ENCODE assay signal across 10 cellular contexts in genomic region chr1:47449702-47450552, GRCh38. TPM values are rescaled to one million over a fixed set of nuclear protein-coding genes. Genes with fewer than 3 reads are reported as not detected.
DNase-seq lines count a peak whose midpoint lies in the region; ATAC-seq and TF ChIP-seq lines count a peak whose summit lies in the region.
"Had no signal": no experiment of that assay in that cellular context is flagged by ENCODE, and none has a peak within 500 bp of the region (broad histone marks: within the 10 kb centered on the region; RNA-seq: fewer than 3 reads in every experiment).

No MANE protein-coding gene starts in this region.

- TF ChIP-seq CTCF in prostate gland (IDR thresholded peaks at IDR 0.05) (peak in 2 of 4 experiments; percentile 55 to 68), spleen (IDR thresholded peaks at IDR 0.05 in 8 of 11, conservative IDR thresholded peaks at IDR 0.05 in 3 of 11) (peak in 4 of 11 experiments; percentile 22 to 41 (median 24))

- peak; percentile 51 for ATAC-seq in esophagus mucosa
- no peak for ATAC-seq in HG03469 (IDR thresholded peaks at IDR 0.05; ENCODE audit: unreplicated experiment)
- ATAC-seq in GM19351 (IDR thresholded peaks at IDR 0.05; ENCODE audit: unreplicated experiment) = no peak

- H3K4me1 ChIP-seq in prostate gland (replicated peaks) = no peaks in the 10 kb centered on the region
- H3K4me1 ChIP-seq in spleen = peaks cover 0 to 22% (median 4%) of the 10 kb centered on the region in 6 donors

- DNase-seq in GM03348 (ENCODE audit: low spot score) (peak; percentile 60), NCI-H2029 (lab: John Stamatoyannopoulos, UW) (peak; percentile 42), prostate gland (ENCODE audit: low spot score) (peak; percentile 22), NCI-H2196 treated with DMSO at 0.1 percent for 48 hours (lab: John Stamatoyannopoulos, UW; ENCODE audit: unreplicated experiment) (no peak), spleen (no peak)
- DNase-seq: naive B cell had no signal

- H3K9me3 ChIP-seq in prostate gland (no peaks in the 10 kb centered on the region), spleen (no peaks in the 10 kb centered on the region)
- H3K9me3 ChIP-seq: suprapubic skin had no signal

- H3K27me3 ChIP-seq in prostate gland (replicated peaks; ENCODE audit: insufficient read depth) = peaks cover 19% of the 10 kb centered on the region
- peaks cover 0 to 98% (median 63%) of the 10 kb centered on the region in 7 donors for H3K27me3 ChIP-seq in spleen (replicated peaks in 1 of 7)

- H3K4me3 ChIP-seq in prostate gland (no peak overlapping the region), spleen (no peak overlapping the region)
- H3K4me3 ChIP-seq: suprapubic skin had no signal

- H3K27ac ChIP-seq in prostate gland (no peak overlapping the region), spleen (no peak overlapping the region)
- H3K27ac ChIP-seq: suprapubic skin had no signal

- intact Hi-C loops in prostate gland (cut with DNase I) (loop anchor here (10.0 kb wide), 1 partner anchor 55 kb away; no protein-coding TSS in a partner anchor), spleen (cut with DNase I; ENCODE audit: low total_unique reads) (no loop called here)

- TF ChIP-seq POLR2A in prostate gland (IDR thresholded peaks at IDR 0.05) (no peak), spleen (IDR thresholded peaks at IDR 0.05) (no peak)

- H3K36me3 ChIP-seq in prostate gland = no peaks in the 10 kb centered on the region
- no peaks in the 10 kb centered on the region for H3K36me3 ChIP-seq in spleen
- H3K36me3 ChIP-seq: suprapubic skin had no signal

- 34% methylated on average over 43 of the region's 43 CpGs for WGBS in prostate gland
- 14 to 16% (median 15%) methylated on average over 43 of the region's 43 CpGs for WGBS in spleen, 5 donors

RNA-seq across cellular contexts. Expression of gene FOXD2, which starts 12.1 kb away (rescaled TPM):
- total RNA-seq in esophagus mucosa = 0.08 TPM
- 1 to 10 TPM; 1.2 to 1.8 TPM for total RNA-seq in prostate gland
- 1 to 10 TPM in 3 of 7 donors, under 1 TPM in 4; 0.37 to 1.7 (median 0.92) TPM for total RNA-seq in spleen
- under 1 TPM; 0.09 to 0.26 (median 0.09) TPM for polyA plus RNA-seq in spleen

RNA-seq across cellular contexts. Expression of gene FOXE3, which starts 33.8 kb away (rescaled TPM):
- not detected for total RNA-seq in esophagus mucosa
- under 1 TPM in 1 of 2 donors, not detected in 1; 0.28 TPM for total RNA-seq in prostate gland
- total RNA-seq in spleen = not detected
- not detected for polyA plus RNA-seq in spleen
- total RNA-seq: suprapubic skin had no signal

Comparison
In these comparisons a context has a peak if more than half of its experiments do, and no peak if none do; other contexts are left out.
1. DNase-seq: peak in GM03348 (single experiment), NCI-H2029 (single experiment) and prostate gland (single experiment); none in NCI-H2196 treated with DMSO at 0.1 percent for 48 hours (single experiment) and spleen (single experiment).